In genomic region chr21:44954281-44954771, GRCh38 we compare ENCODE assay signal across 11 cellular contexts. TPM values are rescaled to one million over a fixed set of nuclear protein-coding genes. Genes with fewer than 3 reads are reported as not detected.
"Had no signal": no experiment of that assay in that cellular context is flagged by ENCODE, and none has a peak within 500 bp of the region (broad histone marks: within the 10 kb centered on the region; RNA-seq: fewer than 3 reads in every experiment).

No MANE protein-coding gene starts in this region.

- DNase-seq: activated CD8-positive, alpha-beta memory T cell treated with anti-CD3 and anti-CD28 coated beads, Interleukin-2, amount 50 U/mL, for 4 hours; activated CD8-positive, alpha-beta T cell treated with anti-CD3 and anti-CD28 coated beads for 36 hours; activated naive CD4-positive, alpha-beta T cell treated with Interleukin-2 at 50 U/mL for 16 hours; central memory CD4-positive, alpha-beta T cell; cortex of kidney; effector memory CD4-positive, alpha-beta T cell; immature natural killer cell; stimulated activated CD4-positive, alpha-beta T cell treated with anti-CD3 and anti-CD28 coated beads, Interleukin-1b, Interleukin-23, amount 100 ng/mL, for 48 hours; stimulated activated naive B cell treated with anti-CD40 and anti-IgM and Interleukin-4, amounts not matched to agents 10 μg/mL and 1 μg/mL and 100 μg/mL, for 72 hours; T-helper 9 cell had no signal

- ATAC-seq: activated CD8-positive, alpha-beta T cell treated with anti-CD3 and anti-CD28 coated beads for 36 hours; stimulated activated naive B cell treated with anti-CD40 and anti-IgM and Interleukin-4, amounts not matched to agents 10 μg/mL and 1 μg/mL and 100 μg/mL, for 72 hours had no signal

RNA-seq across cellular contexts. Expression of gene ITGB2, which starts 33.6 kb away (rescaled TPM):
- polyA plus RNA-seq: neural cell had no signal
